14 cellular contexts compared by ENCODE assay signal in genomic region chr2:43467889-43468288, GRCh38.
DNase-seq lines count a peak whose midpoint lies in the region; ATAC-seq, FAIRE-seq and TF ChIP-seq lines count a peak whose summit lies in the region.
"Had no signal": no experiment of that assay in that cellular context is flagged by ENCODE, and none has a peak within 500 bp of the region (broad histone marks: within the 10 kb centered on the region; RNA-seq: fewer than 3 reads in every experiment).

No MANE protein-coding gene starts in this region.

- no peaks in the 10 kb centered on the region for H3K9me3 ChIP-seq in keratinocyte (ENCODE audit: control insufficient read depth, low read depth, low read length)
- H3K9me3 ChIP-seq in transverse colon, result no peaks in the 10 kb centered on the region
- H3K9me3 ChIP-seq: colonic mucosa, heart left ventricle had no signal

- no peaks in the 10 kb centered on the region for H4K20me1 ChIP-seq in keratinocyte (ENCODE audit: control insufficient read depth, extremely low read depth, insufficient read depth, low read length)

- in situ Hi-C loops in transverse colon (cut with MboI; ENCODE audit: low pct_ligation_motif_present in 1 of 4, low pct_unique_long_range_greater_than_20kb in 1 of 4, low sequenced_read_pairs in 3 of 4), result no loop called here

- 71 to 84% methylated on average over 3 of the region's 3 CpGs for WGBS in transverse colon (ENCODE audit: low coverage in 1 of 2), 2 donors

- no peak for TF ChIP-seq EP300 in transverse colon (IDR thresholded peaks at IDR 0.05; ENCODE audit: low read depth)

- H3K36me3 ChIP-seq in keratinocyte (ENCODE audit: control insufficient read depth in 2 of 2, extremely low read depth in 1 of 2, insufficient read depth in 2 of 2, low read length in 2 of 2), result no peaks in the 10 kb centered on the region
- H3K36me3 ChIP-seq in transverse colon, result no peaks in the 10 kb centered on the region
- H3K36me3 ChIP-seq: colonic mucosa had no signal

- H3K27me3 ChIP-seq in keratinocyte (ENCODE audit: control insufficient read depth, extremely low read depth, insufficient read depth, low read length), result no peaks in the 10 kb centered on the region
- no peaks in the 10 kb centered on the region for H3K27me3 ChIP-seq in transverse colon
- H3K27me3 ChIP-seq: colonic mucosa, heart left ventricle had no signal

- TF ChIP-seq POLR2A in transverse colon (IDR thresholded peaks at IDR 0.05), result no peak

- H3K9me1 ChIP-seq in keratinocyte (ENCODE audit: control insufficient read depth, extremely low read depth, insufficient read depth, low read length), result no peaks in the 10 kb centered on the region

- TF ChIP-seq CTCF in HFFc6 (IDR thresholded peaks at IDR 0.05) (no peak), MCF 10A (IDR thresholded peaks at IDR 0.05; ENCODE audit: unreplicated experiment) (no peak), keratinocyte (optimal IDR thresholded peaks at IDR 0.05 in 1 of 3, IDR thresholded peaks at IDR 0.05 in 1 of 3, conservative IDR thresholded peaks at IDR 0.05 in 1 of 3; ENCODE audit: extremely low read depth in 1 of 3, insufficient read depth in 2 of 3, low read length in 3 of 3) (no peak), transverse colon (IDR thresholded peaks at IDR 0.05) (no peak)

- H3K27ac Mint-ChIP-seq in HFFc6 (peak overlapping the region; percentile 59), MCF 10A (ENCODE audit: low read depth, unreplicated experiment) (peak overlapping the region; percentile 94)
- H3K27ac Mint-ChIP-seq in activated T-cell treated with anti-CD3 and anti-CD28 coated beads, Interleukin-2, amount 50 U/mL, for 72 hours, result no peak overlapping the region
- H3K27ac Mint-ChIP-seq: activated CD8-positive, alpha-beta T cell treated with anti-CD3 and anti-CD28 coated beads, Interleukin-2, amount 10 ng/mL, durations not matched to agents 7 days and 5 days; activated naive CD4-positive, alpha-beta T cell treated with anti-CD3 and anti-CD28 coated beads for 36 hours; stimulated activated naive CD8-positive, alpha-beta T cell treated with anti-CD3 and anti-CD28 coated beads, Interleukin-15, Interleukin-2, amounts not matched to agents 100 ng/mL and 50 ng/mL, for 24 hours had no signal

- H3K4me1 ChIP-seq in keratinocyte (ENCODE audit: control insufficient read depth, extremely low read depth, insufficient read depth, low read length), result peaks cover 18% of the 10 kb centered on the region
- peaks cover 0 to 52% (median 26%) of the 10 kb centered on the region in 4 donors for H3K4me1 ChIP-seq in transverse colon
- H3K4me1 ChIP-seq: colonic mucosa had no signal

- DNase-seq in HFFc6, result peak; percentile 45
- DNase-seq in MCF 10A (ENCODE audit: unreplicated experiment), result peak; percentile 53
- no peak for DNase-seq in keratinocyte (ENCODE audit: low read depth, low spot score)
- DNase-seq in transverse colon, result no peak
- no peak for DNase-seq in activated T-cell treated with anti-CD3 and anti-CD28 coated beads, Interleukin-2, amount 50 U/mL, for 72 hours
- DNase-seq in hypothalamus (lab: John Stamatoyannopoulos, UW), result no peak
- DNase-seq: activated CD8-positive, alpha-beta T cell treated with anti-CD3 and anti-CD28 coated beads, Interleukin-2, amount 10 ng/mL, durations not matched to agents 7 days and 5 days; activated naive CD4-positive, alpha-beta T cell treated with anti-CD3 and anti-CD28 coated beads for 36 hours; colonic mucosa; heart left ventricle; T-helper 9 cell had no signal

- no peak overlapping the region for H2AFZ ChIP-seq in keratinocyte (ENCODE audit: control insufficient read depth, low read length)

- H3K9ac ChIP-seq in keratinocyte (ENCODE audit: control insufficient read depth, extremely low read depth, insufficient read depth, low read length), result no peak overlapping the region

- H3K27me3 Mint-ChIP-seq in HFFc6 (ENCODE audit: insufficient read depth) (no peaks in the 10 kb centered on the region), MCF 10A (ENCODE audit: insufficient read depth, unreplicated experiment) (no peaks in the 10 kb centered on the region)
- no peaks in the 10 kb centered on the region for H3K27me3 Mint-ChIP-seq in activated T-cell treated with anti-CD3 and anti-CD28 coated beads, Interleukin-2, amount 50 U/mL, for 72 hours (ENCODE audit: low read depth)
- H3K27me3 Mint-ChIP-seq: stimulated activated naive CD8-positive, alpha-beta T cell treated with anti-CD3 and anti-CD28 coated beads, Interleukin-15, Interleukin-2, amounts not matched to agents 100 ng/mL and 50 ng/mL, for 24 hours had no signal

- POLR2A ChIA-PET in MCF 10A (lab: Yijun Ruan, JAX), result interaction anchor here (0.9 to 5.4 kb wide), 13 partner anchors 8 to 493 kb away, joined by 3 to 37 read pairs (median 7); partner anchors contain the start of genes THADA and ZFP36L2

- H3K79me2 ChIP-seq in keratinocyte (ENCODE audit: control insufficient read depth, insufficient read depth, low read length), result no peaks in the 10 kb centered on the region

- dilution Hi-C loops in keratinocyte (cut with MboI; ENCODE audit: extremely low pct_ligation_motif_present, low sequenced_read_pairs), result no loop called here

- H3K4me3 ChIP-seq in keratinocyte (ENCODE audit: control insufficient read depth in 2 of 3, extremely low read depth in 1 of 3, insufficient read depth in 2 of 3, low read depth in 1 of 3, low read length in 3 of 3) (no peak overlapping the region), transverse colon (no peak overlapping the region)
- H3K4me3 ChIP-seq: colonic mucosa, heart left ventricle had no signal

- ATAC-seq in HG03571 (IDR thresholded peaks at IDR 0.05; ENCODE audit: unreplicated experiment), result no peak
- ATAC-seq in activated T-cell treated with anti-CD3 and anti-CD28 coated beads, Interleukin-2, amount 50 U/mL, for 72 hours (replicated peaks in 1 of 2), result no peak
- no peak for ATAC-seq in GM21515 (IDR thresholded peaks at IDR 0.05; ENCODE audit: unreplicated experiment)
- ATAC-seq: activated CD8-positive, alpha-beta T cell treated with anti-CD3 and anti-CD28 coated beads, Interleukin-2, amount 10 ng/mL, durations not matched to agents 7 days and 5 days; heart left ventricle had no signal

- intact Hi-C loops in MCF 10A (cut with micrococcal nuclease), result no loop called here
- intact Hi-C loops in transverse colon (cut with DNase I; ENCODE audit: low total_unique reads), result no loop called here

- H3K9me3 Mint-ChIP-seq in HFFc6 (no peaks in the 10 kb centered on the region), MCF 10A (ENCODE audit: unreplicated experiment) (peaks cover 11% of the 10 kb centered on the region)
- H3K9me3 Mint-ChIP-seq in activated T-cell treated with anti-CD3 and anti-CD28 coated beads, Interleukin-2, amount 50 U/mL, for 72 hours, result peaks cover 0 to 1% of the 10 kb centered on the region in 2 donors
- H3K9me3 Mint-ChIP-seq: activated naive CD4-positive, alpha-beta T cell treated with anti-CD3 and anti-CD28 coated beads for 36 hours; stimulated activated naive CD8-positive, alpha-beta T cell treated with anti-CD3 and anti-CD28 coated beads, Interleukin-15, Interleukin-2, amounts not matched to agents 100 ng/mL and 50 ng/mL, for 24 hours had no signal

- no TSS peak for BruUV-seq in MCF 10A (replicated peaks; lab: Mats Ljungman, UMichigan)

- H3K27ac ChIP-seq in keratinocyte (ENCODE audit: control insufficient read depth, insufficient read depth, low read length) (peak overlapping the region; percentile 61), transverse colon (peak overlapping the region; percentile 18 to 71 (median 46))
- H3K27ac ChIP-seq: colonic mucosa had no signal

- peak; percentile 51 for FAIRE-seq in keratinocyte (lab: Jason Lieb, UNC)

- peak overlapping the region; percentile 25 for H3K4me2 ChIP-seq in keratinocyte (ENCODE audit: control insufficient read depth, extremely low read depth, insufficient read depth, low read depth, low read length)

- H3K4me1 Mint-ChIP-seq in HFFc6 (ENCODE audit: low read depth) (peaks cover 60% of the 10 kb centered on the region), MCF 10A (ENCODE audit: insufficient read depth, unreplicated experiment) (peaks cover 45% of the 10 kb centered on the region)
- peaks cover 8% of the 10 kb centered on the region for H3K4me1 Mint-ChIP-seq in activated T-cell treated with anti-CD3 and anti-CD28 coated beads, Interleukin-2, amount 50 U/mL, for 72 hours (ENCODE audit: low read depth)

- H3K36me3 Mint-ChIP-seq in HFFc6 (ENCODE audit: low read depth) (peaks cover 22% of the 10 kb centered on the region), MCF 10A (ENCODE audit: insufficient read depth, unreplicated experiment) (no peaks in the 10 kb centered on the region)
- H3K36me3 Mint-ChIP-seq in activated T-cell treated with anti-CD3 and anti-CD28 coated beads, Interleukin-2, amount 50 U/mL, for 72 hours (ENCODE audit: insufficient read depth in 2 of 2), result peaks cover 2 to 4% of the 10 kb centered on the region in 2 donors

- CTCF ChIA-PET in MCF 10A (lab: Yijun Ruan, JAX), result interaction anchor here (0.5 to 1.4 kb wide), 6 partner anchors 10 to 654 kb away, joined by 3 to 5 read pairs (median 5); no protein-coding TSS in a partner anchor

- H3K4me3 Mint-ChIP-seq in HFFc6 (peak overlapping the region; percentile 60), MCF 10A (ENCODE audit: unreplicated experiment) (no peak overlapping the region)
- H3K4me3 Mint-ChIP-seq in activated T-cell treated with anti-CD3 and anti-CD28 coated beads, Interleukin-2, amount 50 U/mL, for 72 hours, result no peak overlapping the region
- H3K4me3 Mint-ChIP-seq: activated CD8-positive, alpha-beta T cell treated with anti-CD3 and anti-CD28 coated beads, Interleukin-2, amount 10 ng/mL, durations not matched to agents 7 days and 5 days; activated naive CD4-positive, alpha-beta T cell treated with anti-CD3 and anti-CD28 coated beads for 36 hours; stimulated activated naive CD8-positive, alpha-beta T cell treated with anti-CD3 and anti-CD28 coated beads, Interleukin-15, Interleukin-2, amounts not matched to agents 100 ng/mL and 50 ng/mL, for 24 hours had no signal

Comparison
In these comparisons a context has a peak if more than half of its experiments do, and no peak if none do; other contexts are left out.
1. DNase-seq: peak in HFFc6 (single experiment) and MCF 10A (single experiment); none in keratinocyte (single experiment), transverse colon (single experiment), activated T-cell treated with anti-CD3 and anti-CD28 coated beads, Interleukin-2, amount 50 U/mL, for 72 hours (0 of 2) and hypothalamus (0 of 51).